Comparison of ENCODE assay signal across 8 cellular contexts in the genomic region with DNA sequence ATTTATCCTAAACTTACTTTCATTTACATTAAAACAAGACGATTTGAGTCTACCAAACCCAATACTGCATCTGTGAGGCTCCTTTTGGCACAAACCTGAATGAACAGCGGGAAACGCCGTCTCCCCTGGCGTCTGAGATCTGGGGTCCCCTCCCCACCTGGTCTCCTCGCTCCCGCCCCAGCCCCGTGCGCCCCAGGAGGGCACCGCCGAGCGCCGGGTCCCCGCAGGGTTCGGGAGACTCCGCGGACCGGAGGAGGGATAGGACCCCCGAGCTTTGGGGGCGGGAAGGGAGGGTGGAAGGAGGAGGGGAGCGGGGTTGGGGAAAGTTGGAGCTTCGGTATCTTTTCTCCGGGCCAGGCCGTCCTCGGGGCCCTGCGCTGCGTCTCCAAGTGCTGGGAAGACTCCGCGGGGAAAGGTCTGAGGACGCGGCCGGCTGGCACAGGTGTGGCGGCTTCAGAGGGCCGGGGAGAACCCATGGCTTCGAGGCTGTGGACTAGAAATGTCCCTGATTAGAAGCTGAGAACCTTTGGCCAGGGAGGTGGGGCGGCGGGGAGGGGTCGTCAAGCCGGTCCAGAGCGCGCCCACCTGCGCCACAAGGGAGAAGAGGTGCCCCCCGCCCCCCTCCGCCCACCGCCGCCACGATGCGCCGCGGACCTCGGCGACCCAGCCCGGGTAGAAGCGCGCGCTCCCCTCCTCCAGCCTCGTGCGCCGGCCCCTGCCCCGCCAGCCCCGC. TPM values are rescaled to one million over a fixed set of nuclear protein-coding genes. Genes with fewer than 3 reads are reported as not detected.
DNase-seq lines count a peak whose midpoint lies in the region; ATAC-seq and TF ChIP-seq lines count a peak whose summit lies in the region.

No MANE protein-coding gene starts in this region.

- H3K9me3 Mint-ChIP-seq in nephron, result peaks cover 8% of the 10 kb centered on the region

- H3K36me3 Mint-ChIP-seq in nephron (ENCODE audit: low read depth), result no peaks in the 10 kb centered on the region

- H3K4me3 ChIP-seq in BJ (ENCODE audit: low read depth, low read length) (peak overlapping the region; percentile 59), KMS-11 (IDR thresholded peaks at IDR 0.05; ENCODE audit: insufficient read depth, low read depth, low read length) (no peak overlapping the region), choroid plexus epithelial cell (ENCODE audit: low read depth, low read length) (peak overlapping the region; percentile 56)

- H3K27ac ChIP-seq in KMS-11, result no peak overlapping the region

- TF ChIP-seq CTCF in BJ (IDR thresholded peaks at IDR 0.05; ENCODE audit: insufficient read depth, low read depth, low read length) (no peak), KMS-11 (conservative IDR thresholded peaks at IDR 0.05; ENCODE audit: low read depth, low read length) (no peak), choroid plexus epithelial cell (conservative IDR thresholded peaks at IDR 0.05; ENCODE audit: low read depth, low read length) (no peak), nephron (IDR thresholded peaks at IDR 0.05; ENCODE audit: unreplicated experiment in 3 of 3) (no peak)

- H3K27me3 ChIP-seq in BJ (ENCODE audit: control insufficient read depth, insufficient read depth, low read length) (0 out of 2 replicates have a peak, but pooled peaks cover 1% of the 10 kb centered on the region), KMS-11 (ENCODE audit: insufficient read depth, low read depth) (peaks cover 14% of the 10 kb centered on the region)

- peak overlapping the region; percentile 74 to 83 (median 83) for H3K4me3 Mint-ChIP-seq in nephron

- ATAC-seq in GM18873 (IDR thresholded peaks at IDR 0.05; ENCODE audit: low FRiP score, unreplicated experiment), result no peak
- ATAC-seq in HG02852 (IDR thresholded peaks at IDR 0.05; ENCODE audit: unreplicated experiment), result no peak

- CTCF ChIA-PET in BJ (lab: Yijun Ruan, JAX), result interaction anchor here (0.6 kb wide), 1 partner anchor 597 kb away, joined by 3 read pairs; no protein-coding TSS in a partner anchor

- H3K36me3 ChIP-seq in BJ (ENCODE audit: control insufficient read depth, insufficient read depth, low read length) (no peaks in the 10 kb centered on the region), KMS-11 (ENCODE audit: insufficient read depth) (no peaks in the 10 kb centered on the region)

- POLR2A ChIA-PET in BJ (lab: Charles Lee), result no interaction called here

- peaks cover 78% of the 10 kb centered on the region for H3K27me3 Mint-ChIP-seq in nephron (ENCODE audit: low read depth)

- DNase-seq in BJ (ENCODE audit: low read depth), result no peak
- DNase-seq in choroid plexus epithelial cell (ENCODE audit: low read depth), result no peak
- DNase-seq in COLO829 (ENCODE audit: low spot score), result no peak
- DNase-seq in EL, result no peak

- peaks cover 11% of the 10 kb centered on the region for H3K4me1 Mint-ChIP-seq in nephron

- no peak overlapping the region for H3K27ac Mint-ChIP-seq in nephron

- H2AFZ ChIP-seq in KMS-11 (ENCODE audit: low read depth), result peak overlapping the region; percentile 54; the same call in 1 of the 2 replicates

- peak overlapping the region; percentile 57 for H3K4me2 ChIP-seq in KMS-11

- H3K4me1 ChIP-seq in KMS-11 (ENCODE audit: low read depth, poor library complexity, severe bottlenecking), result peaks cover 20% of the 10 kb centered on the region

- H4K20me1 ChIP-seq in KMS-11 (ENCODE audit: insufficient read depth), result no peaks in the 10 kb centered on the region

- H3K79me2 ChIP-seq in KMS-11 (ENCODE audit: insufficient read depth, low read depth), result no peaks in the 10 kb centered on the region

- H3K9ac ChIP-seq in KMS-11, result peak overlapping the region; percentile 18; the same call in 1 of the 2 replicates

RNA-seq across cellular contexts. Expression of gene SNTG2, which starts 0.6 kb away (rescaled TPM):
- polyA plus RNA-seq in BJ (2011; rRNA removed), result 0.31 and 0.43 TPM in 2 replicates
- 1.2 and 1.5 TPM in 2 replicates for polyA minus RNA-seq in BJ (2011; rRNA and poly(A)+ RNA removed)
